In the genomic region with DNA sequence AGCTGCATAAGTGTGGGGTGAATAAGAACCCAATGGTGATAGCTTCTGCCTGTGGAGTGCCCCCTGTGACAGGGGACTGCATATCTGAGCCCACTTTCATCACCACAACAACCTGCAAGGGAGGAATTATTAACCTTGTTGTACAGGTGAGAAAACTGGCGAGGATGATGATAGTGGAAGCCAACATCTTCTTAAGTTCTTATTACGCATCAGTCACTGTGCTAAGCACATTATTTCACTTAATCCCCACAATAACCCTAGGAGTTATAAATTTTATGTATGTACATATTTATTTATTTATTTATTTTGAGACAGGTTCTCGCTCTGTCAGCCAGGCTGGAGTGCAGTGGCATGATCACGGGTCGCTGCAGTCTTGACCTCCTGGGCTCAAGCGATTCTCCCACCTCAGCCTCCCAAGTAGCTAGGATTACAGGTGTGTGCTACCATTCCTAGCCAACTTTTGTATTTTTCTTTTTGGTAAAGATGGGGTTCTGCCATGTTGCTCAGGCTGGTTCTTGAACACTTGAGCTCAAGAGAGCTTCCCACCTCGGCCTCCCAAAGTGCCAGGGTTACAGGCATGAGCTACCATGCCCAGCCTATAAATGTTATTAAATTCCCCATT, we compare ENCODE assay signal across 29 cellular contexts. TPM values are rescaled to one million over a fixed set of nuclear protein-coding genes. Genes with fewer than 3 reads are reported as not detected.
DNase-seq lines count a peak whose midpoint lies in the region; ATAC-seq, FAIRE-seq and TF ChIP-seq lines count a peak whose summit lies in the region.
"Had no signal": no experiment of that assay in that cellular context is flagged by ENCODE, and none has a peak within 500 bp of the region (broad histone marks: within the 10 kb centered on the region; RNA-seq: fewer than 3 reads in every experiment).

No MANE protein-coding gene starts in this region.

- H3K79me2 ChIP-seq in K562 (ENCODE audit: control insufficient read depth, insufficient read depth, low read length): no peaks in the 10 kb centered on the region

- H3K4me2 ChIP-seq in K562 (ENCODE audit: insufficient read depth, low read length): no peak overlapping the region
- H3K4me2 ChIP-seq: BLaER1 had no signal

- no peak overlapping the region for H3K4me3 ChIP-seq in K562
- H3K4me3 ChIP-seq: BLaER1, GM12878 had no signal

- no peak for TF ChIP-seq EP300 in K562 (IDR thresholded peaks at IDR 0.05; ENCODE audit: low read length)

- FAIRE-seq in K562 (lab: Jason Lieb, UNC): no peak
- FAIRE-seq: A204.1, GM12878, GM12892, GM18507 had no signal

- H3K9me1 ChIP-seq in K562 (ENCODE audit: control insufficient read depth, insufficient read depth, low read length): no peaks in the 10 kb centered on the region

- no TSS peak for BruUV-seq in K562 (replicated peaks; lab: Mats Ljungman, UMichigan)

- intact Hi-C loops in K562 (cut with micrococcal nuclease): no loop called here

- no peak overlapping the region for H3K4me3 Mint-ChIP-seq in neural crest cell
- H3K4me3 Mint-ChIP-seq: CD14-positive monocyte; CD4-positive, alpha-beta memory T cell; CD4-positive, CD25-positive, alpha-beta regulatory T cell; CD8-positive, alpha-beta memory T cell had no signal

- no peaks in the 10 kb centered on the region for H3K36me3 ChIP-seq in K562 (ENCODE audit: control insufficient read depth, insufficient read depth, low read length)
- H3K36me3 ChIP-seq: BE2C, BLaER1 had no signal

- no peak for TF ChIP-seq CTCF in K562 (IDR thresholded peaks at IDR 0.05 in 2 of 3, conservative IDR thresholded peaks at IDR 0.05 in 1 of 3; ENCODE audit: insufficient read depth in 2 of 3, low read depth in 1 of 3, low read length in 3 of 3)
- TF ChIP-seq CTCF in neural crest cell (conservative IDR thresholded peaks at IDR 0.05): no peak

- ATAC-seq in K562: no peak
- ATAC-seq: GM12878 had no signal

- H4K20me1 ChIP-seq in K562 (replicated peaks; ENCODE audit: control insufficient read depth, insufficient read depth, low read length): peaks cover 4% of the 10 kb centered on the region; the same call in 1 of the 2 replicates
- H4K20me1 ChIP-seq: BLaER1 had no signal

- no peak overlapping the region for H2AFZ ChIP-seq in K562 (ENCODE audit: low read depth, low read length)

- no peaks in the 10 kb centered on the region for H3K36me3 Mint-ChIP-seq in neural crest cell (ENCODE audit: low read depth)
- H3K36me3 Mint-ChIP-seq: CD14-positive monocyte; CD4-positive, alpha-beta memory T cell; CD4-positive, CD25-positive, alpha-beta regulatory T cell; CD8-positive, alpha-beta memory T cell had no signal

- CTCF ChIA-PET in K562 (lab: Yijun Ruan, JAX; ENCODE audit: low intra/inter-chr PET ratio): no interaction called here

- 5% methylated on average over 7 of the region's 7 CpGs for WGBS in K562 (ENCODE audit: insufficient coverage, low coverage, missing lambda C conversion rate)

- no peak for TF ChIP-seq POLR2A in K562 (conservative IDR thresholded peaks at IDR 0.05)

- DNase-seq in K562 (ENCODE audit: extremely low read depth in 1 of 4, low spot score in 3 of 4): no peak
- no peak for DNase-seq in neural crest cell (ENCODE audit: low read depth, low spot score)
- no peak for DNase-seq in HPDE6-E6E7 (ENCODE audit: extremely low spot score)
- DNase-seq in GOT3 (lab: John Stamatoyannopoulos, UW): no peak
- DNase-seq: 8988T; ACHN; BE2C; C1 segment of cervical spinal cord; CD4-positive, alpha-beta memory T cell; CD4-positive, CD25-positive, alpha-beta regulatory T cell; CD8-positive, alpha-beta memory T cell; COR-L47; DMS 273 treated with DMSO at 0.1 percent for 48 hours; DMS153; DMS53; DMS79; DND-41; EL; GDM1 had no signal

- H3K4me1 ChIP-seq in K562 (replicated peaks in 1 of 2; ENCODE audit: control insufficient read depth in 2 of 2, insufficient read depth in 2 of 2, low read length in 2 of 2): no peaks in the 10 kb centered on the region
- H3K4me1 ChIP-seq: BE2C had no signal

- no peak for TF ChIP-seq RAD21 in K562 (CRISPR knock-in tag; conservative IDR thresholded peaks at IDR 0.05 in 1 of 2, IDR thresholded peaks at IDR 0.05 in 1 of 2)

- H3K4me1 Mint-ChIP-seq in neural crest cell: peaks cover 23% of the 10 kb centered on the region
- H3K4me1 Mint-ChIP-seq: CD14-positive monocyte; CD4-positive, alpha-beta memory T cell; CD4-positive, CD25-positive, alpha-beta regulatory T cell; CD8-positive, alpha-beta memory T cell had no signal

- no peak overlapping the region for H3K27ac ChIP-seq in K562 (ENCODE audit: extremely low read depth, low read depth, low read length)
- H3K27ac ChIP-seq: BLaER1 had no signal

- POLR2A ChIA-PET in K562 (lab: Yijun Ruan, JAX): no interaction called here

- H3K9me3 Mint-ChIP-seq in neural crest cell: no peaks in the 10 kb centered on the region
- H3K9me3 Mint-ChIP-seq: CD14-positive monocyte; CD4-positive, alpha-beta memory T cell; CD4-positive, CD25-positive, alpha-beta regulatory T cell; CD8-positive, alpha-beta memory T cell had no signal

- in situ Hi-C loops in K562 (cut with MboI): no loop called here

- no peaks in the 10 kb centered on the region for H3K27me3 Mint-ChIP-seq in neural crest cell (ENCODE audit: low read depth)
- H3K27me3 Mint-ChIP-seq: CD4-positive, alpha-beta memory T cell; CD4-positive, CD25-positive, alpha-beta regulatory T cell had no signal

- H3K9me3 ChIP-seq in K562 (replicated peaks; ENCODE audit: control insufficient read depth, insufficient read depth, low read depth, low read length): no peaks in the 10 kb centered on the region
- H3K9me3 ChIP-seq: BE2C, BLaER1 had no signal

- peak overlapping the region; percentile 52 for H3K27ac Mint-ChIP-seq in neural crest cell (ENCODE audit: unreplicated experiment)
- H3K27ac Mint-ChIP-seq: CD14-positive monocyte; CD4-positive, alpha-beta memory T cell; CD4-positive, CD25-positive, alpha-beta regulatory T cell; CD8-positive, alpha-beta memory T cell had no signal

- peaks cover 0 to 21% of the 10 kb centered on the region in 2 experiments; a peak in 3 of 5 replicates for H3K27me3 ChIP-seq in K562 (ENCODE audit: control insufficient read depth in 2 of 2, insufficient read depth in 2 of 2, low read length in 2 of 2)
- H3K27me3 ChIP-seq: BE2C, BLaER1 had no signal

- H3K9ac ChIP-seq in K562 (ENCODE audit: insufficient read depth in 1 of 2, low read depth in 2 of 2, low read length in 2 of 2): no peak overlapping the region
- H3K9ac ChIP-seq: BLaER1 had no signal

RNA-seq across cellular contexts. Expression of gene PDILT, which starts 7.6 kb away (rescaled TPM):
- not detected in 2 replicates for total RNA-seq in K562 (2011; cell fraction: chromatin; rRNA removed; ENCODE audit: low replicate concordance)
- total RNA-seq in K562 (2011; cell fraction: nucleolus; rRNA removed): not detected in 2 replicates
- total RNA-seq in K562 (2011; cell fraction: nucleoplasm; rRNA removed): not detected in 2 replicates
- total RNA-seq in K562 (2014; rRNA removed): not detected in 2 replicates
- not detected in 2 replicates for total RNA-seq in K562 (2014; rRNA removed; fragmentation: Illumina TruSeq; extraction: Trizol)
- not detected in 2 replicates for total RNA-seq in K562 (2015; rRNA removed; fragmentation: Illumina TruSeq; extraction: Trizol)
- total RNA-seq in K562 (2021): not detected in 2 replicates
- polyA plus RNA-seq in K562 (2011; rRNA removed): not detected in 2 replicates
- not detected in 2 replicates for polyA plus RNA-seq in K562 (2011; cell fraction: cytosol; rRNA removed)
- not detected in 2 replicates for polyA plus RNA-seq in K562 (2011; cell fraction: nucleus; rRNA removed)
- polyA plus RNA-seq in K562 (2012): not detected in 2 replicates
- not detected in 2 replicates for polyA plus RNA-seq in K562 (2014; fragmentation: Illumina TruSeq; extraction: Trizol)
- polyA plus RNA-seq in K562 (2014; fragmentation: Nextera tagmentation; extraction: Ambion mirVana): not detected
- polyA plus RNA-seq in K562 (2014; rRNA removed): not detected in 2 replicates
- not detected in 2 replicates for polyA minus RNA-seq in K562 (2011; rRNA and poly(A)+ RNA removed)
- polyA minus RNA-seq in K562 (2011; cell fraction: cytosol; rRNA and poly(A)+ RNA removed): not detected in 2 replicates
- not detected in 2 replicates for polyA minus RNA-seq in K562 (2011; cell fraction: nucleus; rRNA and poly(A)+ RNA removed)
- not detected in 2 replicates for total RNA-seq in neural crest cell
- total RNA-seq: A673; CD4-positive, alpha-beta memory T cell; CD4-positive, CD25-positive, alpha-beta regulatory T cell; CD8-positive, alpha-beta memory T cell; Daoy; G401; GM12878 had no signal
- polyA plus RNA-seq: AG04450; CD14-positive monocyte; CD4-positive, alpha-beta memory T cell; CD4-positive, CD25-positive, alpha-beta regulatory T cell; CD8-positive, alpha-beta memory T cell; GM12878 had no signal

RNA-seq across cellular contexts. Expression of gene ACSM5, which starts 12.4 kb away (rescaled TPM):
- not detected in 2 replicates for total RNA-seq in K562 (2011; cell fraction: chromatin; rRNA removed; ENCODE audit: low replicate concordance)
- total RNA-seq in K562 (2011; cell fraction: nucleolus; rRNA removed): not detected in 2 replicates
- not detected in 2 replicates for total RNA-seq in K562 (2011; cell fraction: nucleoplasm; rRNA removed)
- not detected in 2 replicates for total RNA-seq in K562 (2014; rRNA removed)
- not detected in 2 replicates for total RNA-seq in K562 (2014; rRNA removed; fragmentation: Illumina TruSeq; extraction: Trizol)
- not detected in 2 replicates for total RNA-seq in K562 (2015; rRNA removed; fragmentation: Illumina TruSeq; extraction: Trizol)
- total RNA-seq in K562 (2021): not detected in 2 replicates
- not detected in 2 replicates for polyA plus RNA-seq in K562 (2011; rRNA removed)
- polyA plus RNA-seq in K562 (2011; cell fraction: cytosol; rRNA removed): not detected in 2 replicates
- polyA plus RNA-seq in K562 (2011; cell fraction: nucleus; rRNA removed): not detected in 2 replicates
- polyA plus RNA-seq in K562 (2012): 0.18 TPM in 1 of 2 replicates, not detected in the other
- polyA plus RNA-seq in K562 (2014; fragmentation: Illumina TruSeq; extraction: Trizol): not detected in 2 replicates
- not detected for polyA plus RNA-seq in K562 (2014; fragmentation: Nextera tagmentation; extraction: Ambion mirVana)
- polyA plus RNA-seq in K562 (2014; rRNA removed): not detected in 2 replicates
- polyA minus RNA-seq in K562 (2011; rRNA and poly(A)+ RNA removed): not detected in 2 replicates
- polyA minus RNA-seq in K562 (2011; cell fraction: cytosol; rRNA and poly(A)+ RNA removed): not detected in 2 replicates
- not detected in 2 replicates for polyA minus RNA-seq in K562 (2011; cell fraction: nucleus; rRNA and poly(A)+ RNA removed)
- total RNA-seq in neural crest cell: not detected in 2 replicates
- total RNA-seq: A673; CD4-positive, alpha-beta memory T cell; CD4-positive, CD25-positive, alpha-beta regulatory T cell; CD8-positive, alpha-beta memory T cell; G401 had no signal
- polyA plus RNA-seq: AG04450; CD4-positive, alpha-beta memory T cell; CD4-positive, CD25-positive, alpha-beta regulatory T cell; CD8-positive, alpha-beta memory T cell had no signal

RNA-seq across cellular contexts. Expression of gene UMOD, which starts 44.4 kb away (rescaled TPM):
- total RNA-seq in K562 (2011; cell fraction: chromatin; rRNA removed; ENCODE audit: low replicate concordance): not detected in 2 replicates
- not detected in 2 replicates for total RNA-seq in K562 (2011; cell fraction: nucleolus; rRNA removed)
- total RNA-seq in K562 (2011; cell fraction: nucleoplasm; rRNA removed): not detected in 2 replicates
- total RNA-seq in K562 (2014; rRNA removed) (not detected in 2 replicates), K562 (2014; rRNA removed; fragmentation: Illumina TruSeq; extraction: Trizol) (not detected in 2 replicates), K562 (2015; rRNA removed; fragmentation: Illumina TruSeq; extraction: Trizol) (not detected in 2 replicates), K562 (2021) (not detected in 2 replicates), neural crest cell (not detected in 2 replicates)
- polyA plus RNA-seq in K562 (2011; rRNA removed) (not detected in 2 replicates), K562 (2014; fragmentation: Illumina TruSeq; extraction: Trizol) (not detected in 2 replicates), K562 (2014; fragmentation: Nextera tagmentation; extraction: Ambion mirVana) (not detected), K562 (2014; rRNA removed) (not detected in 2 replicates)
- not detected in 2 replicates for polyA plus RNA-seq in K562 (2011; cell fraction: cytosol; rRNA removed)
- not detected in 2 replicates for polyA plus RNA-seq in K562 (2011; cell fraction: nucleus; rRNA removed)
- polyA plus RNA-seq in K562 (2012): not detected in 2 replicates
- not detected in 2 replicates for polyA minus RNA-seq in K562 (2011; rRNA and poly(A)+ RNA removed)
- polyA minus RNA-seq in K562 (2011; cell fraction: cytosol; rRNA and poly(A)+ RNA removed): not detected in 2 replicates
- polyA minus RNA-seq in K562 (2011; cell fraction: nucleus; rRNA and poly(A)+ RNA removed): not detected in 2 replicates
- total RNA-seq: A673; CD4-positive, alpha-beta memory T cell; CD4-positive, CD25-positive, alpha-beta regulatory T cell; CD8-positive, alpha-beta memory T cell; Daoy; G401; GM12878 had no signal
- polyA plus RNA-seq: AG04450; CD14-positive monocyte; CD4-positive, alpha-beta memory T cell; CD4-positive, CD25-positive, alpha-beta regulatory T cell; CD8-positive, alpha-beta memory T cell; GM12878 had no signal

RNA-seq across cellular contexts. Expression of gene ACSM2A, which starts 54.4 kb away (rescaled TPM):
- not detected in 2 replicates for total RNA-seq in K562 (2011; cell fraction: chromatin; rRNA removed; ENCODE audit: low replicate concordance)
- total RNA-seq in K562 (2011; cell fraction: nucleolus; rRNA removed): not detected in 2 replicates
- not detected in 2 replicates for total RNA-seq in K562 (2011; cell fraction: nucleoplasm; rRNA removed)
- total RNA-seq in K562 (2014; rRNA removed) (not detected in 2 replicates), K562 (2014; rRNA removed; fragmentation: Illumina TruSeq; extraction: Trizol) (not detected in 2 replicates), K562 (2015; rRNA removed; fragmentation: Illumina TruSeq; extraction: Trizol) (not detected in 2 replicates), K562 (2021) (0.09 and 0.13 TPM in 2 replicates), neural crest cell (not detected in 2 replicates)
- polyA plus RNA-seq in K562 (2011; rRNA removed) (not detected in 2 replicates), K562 (2014; fragmentation: Illumina TruSeq; extraction: Trizol) (not detected in 2 replicates), K562 (2014; fragmentation: Nextera tagmentation; extraction: Ambion mirVana) (not detected), K562 (2014; rRNA removed) (not detected in 2 replicates)
- polyA plus RNA-seq in K562 (2011; cell fraction: cytosol; rRNA removed): not detected in 2 replicates
- polyA plus RNA-seq in K562 (2011; cell fraction: nucleus; rRNA removed): not detected in 2 replicates
- not detected in 2 replicates for polyA plus RNA-seq in K562 (2012)
- polyA minus RNA-seq in K562 (2011; rRNA and poly(A)+ RNA removed): not detected in 2 replicates
- polyA minus RNA-seq in K562 (2011; cell fraction: cytosol; rRNA and poly(A)+ RNA removed): not detected in 2 replicates
- not detected in 2 replicates for polyA minus RNA-seq in K562 (2011; cell fraction: nucleus; rRNA and poly(A)+ RNA removed)
- total RNA-seq: A673; CD4-positive, alpha-beta memory T cell; CD4-positive, CD25-positive, alpha-beta regulatory T cell; CD8-positive, alpha-beta memory T cell; Daoy; G401; GM12878 had no signal
- polyA plus RNA-seq: AG04450; CD14-positive monocyte; CD4-positive, alpha-beta memory T cell; CD4-positive, CD25-positive, alpha-beta regulatory T cell; CD8-positive, alpha-beta memory T cell; GM12878 had no signal
